In genomic region chr4:81595798-81596610, GRCh38 we compare ENCODE assay signal across 24 cellular contexts.
DNase-seq lines count a peak whose midpoint lies in the region; ATAC-seq and TF ChIP-seq lines count a peak whose summit lies in the region.
"Had no signal": no experiment of that assay in that cellular context is flagged by ENCODE, and none has a peak within 500 bp of the region (broad histone marks: within the 10 kb centered on the region; RNA-seq: fewer than 3 reads in every experiment).

No MANE protein-coding gene starts in this region.

- WGBS in esophagus muscularis mucosa: 39% methylated on average over 5 of the region's 5 CpGs

- no peak for TF ChIP-seq POLR2A in esophagus muscularis mucosa (IDR thresholded peaks at IDR 0.05; ENCODE audit: low read depth)

- H3K9me3 ChIP-seq in parathyroid adenoma (ENCODE audit: control insufficient read depth, low read length) (no peaks in the 10 kb centered on the region), esophagus muscularis mucosa (no peaks in the 10 kb centered on the region)
- H3K9me3 ChIP-seq: Caco-2, SK-N-SH had no signal

- no peaks in the 10 kb centered on the region for H3K27me3 Mint-ChIP-seq in activated naive CD8-positive, alpha-beta T cell treated with anti-CD3 and anti-CD28 coated beads, Interleukin-2, amount 50 U/mL, for 24 hours
- H3K27me3 Mint-ChIP-seq in activated naive CD8-positive, alpha-beta T cell treated with anti-CD3 and anti-CD28 coated beads for 36 hours: no peaks in the 10 kb centered on the region
- peaks cover 3% of the 10 kb centered on the region for H3K27me3 Mint-ChIP-seq in endothelial cell (ENCODE audit: unreplicated experiment)
- H3K27me3 Mint-ChIP-seq: CD4-positive, alpha-beta T cell; IgD-negative memory B cell had no signal

- no peak for DNase-seq in activated naive CD8-positive, alpha-beta T cell treated with anti-CD3 and anti-CD28 coated beads, Interleukin-2, amount 50 U/mL, for 24 hours
- no peak for DNase-seq in activated naive CD8-positive, alpha-beta T cell treated with anti-CD3 and anti-CD28 coated beads for 36 hours
- DNase-seq in NCI-H226: peak; percentile 72
- DNase-seq in endothelial cell (ENCODE audit: low spot score): no peak
- DNase-seq in NCI-H1436 (lab: John Stamatoyannopoulos, UW): no peak
- no peak for DNase-seq in Ammon's horn (ENCODE audit: low spot score)
- DNase-seq in esophagus muscularis mucosa (ENCODE audit: extremely low spot score): no peak
- DNase-seq: Caco-2; CD4-positive, alpha-beta T cell; GDM1; Karpas-422; NCI-H1092 treated with DMSO at 0.1 percent for 48 hours; NCI-H1436 treated with DMSO at 0.1 percent for 48 hours; NCI-H187 treated with DMSO at 0.1 percent for 48 hours; NCI-H2171 treated with DMSO at 0.1 percent for 48 hours; NCI-H524; NCI-H748 treated with DMSO at 0.1 percent for 48 hours; PC-3; SK-N-SH had no signal

- H3K27ac ChIP-seq in parathyroid adenoma (no peak overlapping the region), esophagus muscularis mucosa (replicated peaks in 1 of 4) (no peak overlapping the region)
- H3K27ac ChIP-seq: BLaER1 treated with 17β-estradiol and CSF1 and Interleukin-3, amounts not matched to agents 10 nM and 100 nM had no signal

- H3K36me3 ChIP-seq in parathyroid adenoma (ENCODE audit: control insufficient read depth, insufficient read depth, low read length): no peaks in the 10 kb centered on the region
- H3K36me3 ChIP-seq in esophagus muscularis mucosa: no peaks in the 10 kb centered on the region
- H3K36me3 ChIP-seq: BLaER1 treated with 17β-estradiol and CSF1 and Interleukin-3, amounts not matched to agents 10 nM and 100 nM had no signal

- H3K4me1 ChIP-seq in parathyroid adenoma (peaks cover 8% of the 10 kb centered on the region), esophagus muscularis mucosa (peaks cover 9 to 26% (median 22%) of the 10 kb centered on the region in 4 donors)

- H3K4me1 Mint-ChIP-seq in activated naive CD8-positive, alpha-beta T cell treated with anti-CD3 and anti-CD28 coated beads, Interleukin-2, amount 50 U/mL, for 24 hours: peaks cover 24% of the 10 kb centered on the region
- peaks cover 10% of the 10 kb centered on the region for H3K4me1 Mint-ChIP-seq in activated naive CD8-positive, alpha-beta T cell treated with anti-CD3 and anti-CD28 coated beads for 36 hours
- peaks cover 44% of the 10 kb centered on the region for H3K4me1 Mint-ChIP-seq in endothelial cell (ENCODE audit: unreplicated experiment)

- no peak overlapping the region for H3K4me3 Mint-ChIP-seq in activated naive CD8-positive, alpha-beta T cell treated with anti-CD3 and anti-CD28 coated beads, Interleukin-2, amount 50 U/mL, for 24 hours
- H3K4me3 Mint-ChIP-seq in activated naive CD8-positive, alpha-beta T cell treated with anti-CD3 and anti-CD28 coated beads for 36 hours: no peak overlapping the region
- H3K4me3 Mint-ChIP-seq in endothelial cell (ENCODE audit: unreplicated experiment): no peak overlapping the region
- H3K4me3 Mint-ChIP-seq: CD4-positive, alpha-beta T cell; IgD-negative memory B cell had no signal

- H3K9ac ChIP-seq in parathyroid adenoma: no peak overlapping the region
- H3K9ac ChIP-seq: BLaER1 treated with 17β-estradiol and CSF1 and Interleukin-3, amounts not matched to agents 10 nM and 100 nM; SK-N-SH had no signal

- H3K27ac Mint-ChIP-seq in activated naive CD8-positive, alpha-beta T cell treated with anti-CD3 and anti-CD28 coated beads, Interleukin-2, amount 50 U/mL, for 24 hours: no peak overlapping the region
- no peak overlapping the region for H3K27ac Mint-ChIP-seq in activated naive CD8-positive, alpha-beta T cell treated with anti-CD3 and anti-CD28 coated beads for 36 hours
- H3K27ac Mint-ChIP-seq in endothelial cell (ENCODE audit: unreplicated experiment): peak overlapping the region; percentile 13
- H3K27ac Mint-ChIP-seq: CD4-positive, alpha-beta T cell; IgD-negative memory B cell had no signal

- H3K9me3 Mint-ChIP-seq in activated naive CD8-positive, alpha-beta T cell treated with anti-CD3 and anti-CD28 coated beads, Interleukin-2, amount 50 U/mL, for 24 hours: no peaks in the 10 kb centered on the region
- no peaks in the 10 kb centered on the region for H3K9me3 Mint-ChIP-seq in activated naive CD8-positive, alpha-beta T cell treated with anti-CD3 and anti-CD28 coated beads for 36 hours
- H3K9me3 Mint-ChIP-seq in endothelial cell (ENCODE audit: unreplicated experiment): no peaks in the 10 kb centered on the region
- H3K9me3 Mint-ChIP-seq: CD4-positive, alpha-beta T cell had no signal

- H3K4me3 ChIP-seq in parathyroid adenoma (ENCODE audit: low read depth, low read length): no peak overlapping the region
- no peak overlapping the region for H3K4me3 ChIP-seq in esophagus muscularis mucosa
- H3K4me3 ChIP-seq: BLaER1 treated with 17β-estradiol and CSF1 and Interleukin-3, amounts not matched to agents 10 nM and 100 nM; GM12878 had no signal

- no peak for TF ChIP-seq EP300 in esophagus muscularis mucosa (IDR thresholded peaks at IDR 0.05)

- no peaks in the 10 kb centered on the region for H3K79me2 ChIP-seq in parathyroid adenoma

- H3K36me3 Mint-ChIP-seq in activated naive CD8-positive, alpha-beta T cell treated with anti-CD3 and anti-CD28 coated beads, Interleukin-2, amount 50 U/mL, for 24 hours (ENCODE audit: low read depth): no peaks in the 10 kb centered on the region
- no peaks in the 10 kb centered on the region for H3K36me3 Mint-ChIP-seq in activated naive CD8-positive, alpha-beta T cell treated with anti-CD3 and anti-CD28 coated beads for 36 hours
- H3K36me3 Mint-ChIP-seq in endothelial cell (ENCODE audit: low read depth, unreplicated experiment): peaks cover 3% of the 10 kb centered on the region

- intact Hi-C loops in esophagus muscularis mucosa (cut with DNase I): no loop called here

- TF ChIP-seq CTCF in endothelial cell (IDR thresholded peaks at IDR 0.05; ENCODE audit: unreplicated experiment): no peak
- TF ChIP-seq CTCF in parathyroid adenoma (IDR thresholded peaks at IDR 0.05): no peak
- no peak for TF ChIP-seq CTCF in esophagus muscularis mucosa (IDR thresholded peaks at IDR 0.05)

- H3K27me3 ChIP-seq in parathyroid adenoma (ENCODE audit: control insufficient read depth, insufficient read depth, low read length) (no peaks in the 10 kb centered on the region), esophagus muscularis mucosa (no peaks in the 10 kb centered on the region)
- H3K27me3 ChIP-seq: BLaER1 treated with 17β-estradiol and CSF1 and Interleukin-3, amounts not matched to agents 10 nM and 100 nM had no signal

- peak; percentile 88 for ATAC-seq in activated naive CD8-positive, alpha-beta T cell treated with anti-CD3 and anti-CD28 coated beads, Interleukin-2, amount 50 U/mL, for 24 hours
- ATAC-seq: GM12878, HCT116, PC-3 had no signal

- peak overlapping the region; percentile 22 for H3K4me2 ChIP-seq in parathyroid adenoma (ENCODE audit: low read length)
- H3K4me2 ChIP-seq: SK-N-SH had no signal

- H2AFZ ChIP-seq in parathyroid adenoma: no peak overlapping the region
